8 cellular contexts compared by ENCODE assay signal in the genomic region with DNA sequence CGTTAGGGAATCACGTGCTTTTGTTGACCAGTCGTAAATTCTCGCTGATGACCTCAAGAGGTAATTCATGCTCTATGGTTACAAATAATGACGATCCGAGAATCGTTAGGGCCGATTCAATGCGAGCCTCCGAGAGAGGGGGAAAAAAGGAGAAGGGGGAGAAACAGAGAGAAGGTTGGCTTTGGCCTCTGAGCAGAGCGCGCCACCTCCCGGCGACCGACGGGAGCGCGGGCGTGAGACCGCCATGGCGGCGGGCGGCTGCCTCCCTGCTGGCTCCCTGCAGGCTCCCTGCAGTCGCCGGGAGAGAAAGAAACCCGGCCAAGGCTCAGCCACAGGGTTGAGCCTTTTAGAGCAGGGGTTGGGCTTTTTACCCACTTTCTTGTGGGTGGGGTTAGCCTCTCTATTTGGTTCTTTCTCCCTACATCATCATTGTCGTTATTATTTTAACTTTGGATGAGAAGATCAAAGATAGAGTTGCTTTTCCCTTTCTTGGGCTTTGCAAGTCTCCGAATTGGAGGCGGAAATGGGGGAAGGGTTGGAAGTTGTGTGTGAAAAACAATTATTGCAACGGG. TPM values are rescaled to one million over a fixed set of nuclear protein-coding genes. Genes with fewer than 3 reads are reported as not detected.
DNase-seq lines count a peak whose midpoint lies in the region; ATAC-seq and TF ChIP-seq lines count a peak whose summit lies in the region.

No MANE protein-coding gene starts in this region.

- no peak overlapping the region for H4K91ac ChIP-seq in H9 (ENCODE audit: insufficient read length, low read depth, low read length)

- H3K79me1 ChIP-seq in H9 (ENCODE audit: insufficient read depth, low read depth, low read length, poor library complexity, severe bottlenecking) = no peaks in the 10 kb centered on the region

- H3K4me3 Mint-ChIP-seq in H9 (peak overlapping the region in 1 of 2 experiments; percentile 31; a peak in 2 of 5 replicates), mesothelial cell of epicardium (peak overlapping the region; percentile 90)

- H2BK120ac ChIP-seq in H9 (ENCODE audit: low read depth, low read length, poor library complexity, severe bottlenecking) = no peak overlapping the region

- no peak overlapping the region for H3K4ac ChIP-seq in H9 (ENCODE audit: low read depth, low read length)

- H3K27me3 Mint-ChIP-seq in H9 (ENCODE audit: low read depth) (peaks cover 100% of the 10 kb centered on the region), mesothelial cell of epicardium (ENCODE audit: low read depth) (no peaks in the 10 kb centered on the region)

- H3K36me3 Mint-ChIP-seq in H9 (ENCODE audit: insufficient read depth in 1 of 3, low read depth in 3 of 3) (no peaks in the 10 kb centered on the region), mesothelial cell of epicardium (peaks cover 22% of the 10 kb centered on the region)

- peak overlapping the region; percentile 33 for H3K4me2 ChIP-seq in H9 (ENCODE audit: insufficient read depth, insufficient read length, low read length)

- no peak overlapping the region for H3K23ac ChIP-seq in H9 (ENCODE audit: insufficient read length, low read depth, low read length)

- peaks cover 8 to 37% of the 10 kb centered on the region in 2 experiments for H3K4me1 Mint-ChIP-seq in H9
- H3K4me1 Mint-ChIP-seq in mesothelial cell of epicardium = peaks cover 56% of the 10 kb centered on the region

- H3K4me3 ChIP-seq in dorsolateral prefrontal cortex = no peak overlapping the region

- H2AFZ ChIP-seq in H9 (ENCODE audit: low read length) = no peak overlapping the region

- H3K9me3 ChIP-seq in H9 (ENCODE audit: control insufficient read depth, low read depth, low read length) = no peaks in the 10 kb centered on the region

- H3T11ph ChIP-seq in H9 (ENCODE audit: low read length) = no peak overlapping the region

- no peak overlapping the region for H4K8ac ChIP-seq in H9 (replicated peaks; ENCODE audit: insufficient read length, low read depth, low read length)

- no peak overlapping the region for H3K18ac ChIP-seq in H9 (ENCODE audit: insufficient read length, low read depth, low read length)

- H3K4me1 ChIP-seq in H9 (ENCODE audit: insufficient read depth, low read length) = no peaks in the 10 kb centered on the region

- no peaks in the 10 kb centered on the region for H3K79me2 ChIP-seq in H9 (ENCODE audit: insufficient read depth, low read length)

- H3K14ac ChIP-seq in H9 (ENCODE audit: insufficient read depth, low read length) = no peak overlapping the region

- H4K5ac ChIP-seq in H9 (ENCODE audit: insufficient read length, low read depth, low read length) = no peak overlapping the region

- ATAC-seq in GM21528 (IDR thresholded peaks at IDR 0.05; ENCODE audit: low FRiP score, unreplicated experiment) = no peak

- peak; percentile 93 for TF ChIP-seq CTCF in H9 (conservative IDR thresholded peaks at IDR 0.05)
- peak in 55 of 56 donors; percentile 18 to 65 (median 48) for TF ChIP-seq CTCF in dorsolateral prefrontal cortex (IDR thresholded peaks at IDR 0.05 in 54 of 56, conservative IDR thresholded peaks at IDR 0.05 in 2 of 56; ENCODE audit: low read depth in 1 of 56, partially characterized antibody in 56 of 56)
- TF ChIP-seq CTCF in mesothelial cell of epicardium (IDR thresholded peaks at IDR 0.05; ENCODE audit: unreplicated experiment) = peak; percentile 94

- intact Hi-C loops in dorsolateral prefrontal cortex (cut with DNase I) = loop anchor here in 1 of 2 donors (10.0 kb wide), 1 partner anchor 411 kb away; no protein-coding TSS in a partner anchor

- H2BK12ac ChIP-seq in H9 (ENCODE audit: insufficient read length, low read depth, low read length) = no peak overlapping the region

- H4K20me1 ChIP-seq in H9 (ENCODE audit: control insufficient read depth, insufficient read depth, insufficient read length) = no peaks in the 10 kb centered on the region

- no peak overlapping the region for H2AK5ac ChIP-seq in H9 (ENCODE audit: insufficient read length, low read length)

- no CpG with 5 or more reads among the region's 30 CpGs for WGBS in H9 (ENCODE audit: extremely low coverage, insufficient read length, low lambda C conversion rate)

- H3K27ac ChIP-seq in H9 (ENCODE audit: insufficient read length, low read depth, low read length) = no peak overlapping the region
- H3K27ac ChIP-seq in dorsolateral prefrontal cortex = no peak overlapping the region

- peaks cover 4 to 21% of the 10 kb centered on the region in 2 experiments; a peak in 2 of 5 replicates for H3K9me3 Mint-ChIP-seq in H9
- H3K9me3 Mint-ChIP-seq in mesothelial cell of epicardium = no peaks in the 10 kb centered on the region

- no peak overlapping the region for H2BK5ac ChIP-seq in H9 (ENCODE audit: insufficient read length, low read length)

- H3K27ac Mint-ChIP-seq in H9 (no peak overlapping the region), mesothelial cell of epicardium (peak overlapping the region; percentile 100)

- H2BK20ac ChIP-seq in H9 (ENCODE audit: low read depth, low read length, poor library complexity, severe bottlenecking) = no peak overlapping the region

- H3K56ac ChIP-seq in H9 (ENCODE audit: insufficient read length, low read depth, low read length) = no peak overlapping the region

- H3K9ac ChIP-seq in H9 (ENCODE audit: extremely low read depth, insufficient read length, low read length) = no peak overlapping the region

- no peaks in the 10 kb centered on the region for H3K23me2 ChIP-seq in H9 (ENCODE audit: insufficient read length, low read depth, low read length, poor library complexity, severe bottlenecking)

- DNase-seq in AML-193 (lab: John Stamatoyannopoulos, UW) (peak; percentile 61 to 63), H9 (peak; percentile 93), NCI-H510A (lab: John Stamatoyannopoulos, UW) (peak; percentile 90), dorsolateral prefrontal cortex (no peak), mesothelial cell of epicardium (ENCODE audit: low spot score in 2 of 2, unreplicated experiment in 2 of 2) (peak; percentile 81 to 96)
- peak; percentile 88 for DNase-seq in activated CD4-positive, alpha-beta T cell treated with anti-CD3 and anti-CD28 coated beads for 48 hours
- DNase-seq in stimulated activated CD8-positive, alpha-beta memory T cell treated with anti-CD3 and anti-CD28 coated beads, Interleukin-4, amount 100 ng/mL, for 24 hours (ENCODE audit: low read depth) = peak; percentile 73

- H3K27me3 ChIP-seq in H9 (ENCODE audit: insufficient read depth, low read length) (peaks cover 99% of the 10 kb centered on the region), dorsolateral prefrontal cortex (peaks cover 24 to 100% (median 99%) of the 10 kb centered on the region in 45 donors)

- H2BK15ac ChIP-seq in H9 (ENCODE audit: low read depth, low read length) = no peak overlapping the region

RNA-seq across cellular contexts. Expression of a gene that starts 0.3 kb away (rescaled TPM):
- total RNA-seq in H9 (2021) (not detected in 2 replicates), dorsolateral prefrontal cortex (under 1 TPM in 1 of 120 experiments, not detected in 119; 0.23 TPM), mesothelial cell of epicardium (28.6 to 32.4 TPM (median 31.1 TPM) in 3 replicates)

RNA-seq across cellular contexts. Expression of a gene that starts 3.9 kb away (rescaled TPM):
- total RNA-seq in H9 (2021) (not detected in 2 replicates), dorsolateral prefrontal cortex (1 to 10 TPM in 2 of 120 experiments, under 1 TPM in 18, not detected in 100; 0.11 to 1.4 (median 0.58) TPM), mesothelial cell of epicardium (282 to 303 TPM (median 282 TPM) in 3 replicates)

RNA-seq across cellular contexts. Expression of a gene that starts 10.9 kb away (rescaled TPM):
- total RNA-seq in H9 (2021) (not detected in 2 replicates), dorsolateral prefrontal cortex (under 1 TPM in 4 of 120 experiments, not detected in 116; 0.26 to 0.35 (median 0.29) TPM), mesothelial cell of epicardium (56.4 to 63.1 TPM (median 59.7 TPM) in 3 replicates)

RNA-seq across cellular contexts. Expression of a gene that starts 15.8 kb away (rescaled TPM):
- total RNA-seq in H9 (2021) (not detected in 2 replicates), dorsolateral prefrontal cortex (under 1 TPM in 9 of 120 experiments, not detected in 111; 0.13 to 0.32 (median 0.21) TPM), mesothelial cell of epicardium (34.2 to 39.2 TPM (median 34.4 TPM) in 3 replicates)

RNA-seq across cellular contexts. Expression of a gene that starts 16.9 kb away (rescaled TPM):
- total RNA-seq in H9 (2021) (not detected in 2 replicates), dorsolateral prefrontal cortex (under 1 TPM in 7 of 120 experiments, not detected in 113; 0.37 to 0.69 (median 0.42) TPM), mesothelial cell of epicardium (18.6 to 20.3 TPM (median 19.5 TPM) in 3 replicates)

Comparison
In these comparisons a context has a peak if more than half of its experiments do, and no peak if none do; other contexts are left out.
1. DNase-seq: peak in AML-193 (2 of 2), H9 (single experiment), NCI-H510A (single experiment), activated CD4-positive, alpha-beta T cell treated with anti-CD3 and anti-CD28 coated beads for 48 hours (single experiment), mesothelial cell of epicardium (2 of 2) and stimulated activated CD8-positive, alpha-beta memory T cell treated with anti-CD3 and anti-CD28 coated beads, Interleukin-4, amount 100 ng/mL, for 24 hours (single experiment); none in dorsolateral prefrontal cortex (0 of 10).
2. RNA of a gene that starts 0.3 kb away (total RNA-seq): 28.6 to 32.4 TPM in mesothelial cell of epicardium; not detected in H9 and 0.23 TPM in dorsolateral prefrontal cortex; every median in the first group is over 10 times any median in the second.
3. RNA of a gene that starts 3.9 kb away (total RNA-seq): 282 to 303 TPM in mesothelial cell of epicardium; not detected in H9 and 0.11 to 1.4 TPM in dorsolateral prefrontal cortex; every median in the first group is over 100 times any median in the second.
4. RNA of a gene that starts 10.9 kb away (total RNA-seq): 56.4 to 63.1 TPM in mesothelial cell of epicardium; not detected in H9 and 0.26 to 0.35 TPM in dorsolateral prefrontal cortex; every median in the first group is over 10 times any median in the second.
5. Peak in every context shown above with its lines, with median percentiles within 50 percentile points of each other: CTCF ChIP-seq.